Comparison of ENCODE assay signal across 22 cellular contexts in genomic region chr14:90579088-90579487, GRCh38.
"Had no signal": no experiment of that assay in that cellular context is flagged by ENCODE, and none has a peak within 500 bp of the region (broad histone marks: within the 10 kb centered on the region; RNA-seq: fewer than 3 reads in every experiment).

No MANE protein-coding gene starts in this region.

- ATAC-seq: activated T-cell treated with anti-CD3 and anti-CD28 coated beads, Interleukin-2, amount 50 U/mL, for 4 hours; body of pancreas; K562 had no signal

- H3K27me3 ChIP-seq: ascending aorta, body of pancreas had no signal

- H3K4me1 ChIP-seq: ascending aorta, body of pancreas had no signal

- H3K9me3 ChIP-seq: ascending aorta, body of pancreas had no signal

- H3K4me3 ChIP-seq: ascending aorta, body of pancreas, K562, PC-9 had no signal

- DNase-seq: activated CD4-positive, alpha-beta memory T cell treated with anti-CD3 and anti-CD28 coated beads for 36 hours; activated CD4-positive, alpha-beta T cell treated with anti-CD3 and anti-CD28 coated beads, Interleukin-2, amount 10 ng/mL, durations not matched to agents 7 days and 5 days; activated CD4-positive, CD25-positive, alpha-beta regulatory T cell; activated CD8-positive, alpha-beta memory T cell treated with anti-CD3 and anti-CD28 coated beads for 24 hours; activated gamma-delta T cell treated with Interleukin-2 at 50 U/mL for 16 hours; activated naive CD4-positive, alpha-beta T cell treated with anti-CD3 and anti-CD28 coated beads, Interleukin-2, amount 10 ng/mL, durations not matched to agents 7 days and 5 days; activated T-cell treated with anti-CD3 and anti-CD28 coated beads, Interleukin-2, amount 50 U/mL, for 4 hours; body of pancreas; Karpas-422; MM.1S; NCI-H1105 treated with DMSO at 0.1 percent for 48 hours; NCI-H1436 treated with DMSO at 0.1 percent for 48 hours; NCI-H187 treated with DMSO at 0.1 percent for 48 hours; NCI-H2081 treated with DMSO at 0.1 percent for 48 hours; NCI-H446; NCI-H524; PC-9; SIG-M5; T-helper 1 cell had no signal

- H3K27ac ChIP-seq: ascending aorta, body of pancreas, PC-9, VCaP had no signal
